ENCODE assay signal across 11 cellular contexts in the genomic region with DNA sequence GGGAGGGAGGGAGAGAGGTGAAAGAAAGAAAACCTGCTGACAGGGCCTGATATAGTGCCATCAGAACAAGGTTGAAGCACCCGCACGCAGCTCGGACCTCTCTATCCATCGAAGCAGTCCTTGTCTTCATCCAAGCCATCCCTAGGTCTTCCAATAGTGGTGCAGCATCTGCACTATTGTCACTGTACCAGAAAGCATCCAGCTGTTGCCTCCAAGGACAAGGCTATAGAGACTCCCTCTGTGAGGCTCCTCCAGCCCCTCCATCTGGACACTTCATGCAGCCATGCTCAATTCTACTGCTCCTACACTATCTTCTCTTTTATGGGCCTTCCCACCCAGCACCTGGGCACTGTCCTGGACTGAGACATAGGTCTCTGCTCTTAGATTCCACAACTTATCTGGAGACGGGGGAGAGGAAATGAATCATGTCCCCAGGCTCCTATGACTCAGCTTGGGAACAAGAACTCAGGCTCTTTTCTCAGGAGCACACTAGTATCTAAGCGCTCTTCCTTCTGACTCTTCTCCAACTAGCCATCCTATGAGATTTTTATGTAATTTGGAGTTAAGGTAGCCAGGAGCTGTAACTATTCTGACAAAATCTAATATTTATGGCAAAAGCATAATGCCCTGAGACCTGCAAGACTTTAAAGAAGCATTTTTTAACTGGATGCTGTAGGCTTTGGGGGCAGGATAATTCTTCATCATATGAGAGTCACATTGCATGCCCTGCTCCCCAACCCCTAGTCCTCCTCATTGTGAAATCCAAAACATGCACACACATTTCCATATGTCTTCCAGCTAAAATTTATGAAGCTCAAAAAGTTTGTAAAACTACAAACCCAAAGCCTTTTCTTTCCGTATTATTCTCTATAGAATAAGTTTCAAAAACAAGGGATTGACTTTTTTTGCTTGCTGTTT.
A peak's percentile ranks its signal among the peaks of the same experiment; 100 is the strongest.
DNase-seq lines count a peak whose midpoint lies in the region; ATAC-seq and TF ChIP-seq lines count a peak whose summit lies in the region.
"Had no signal": no experiment of that assay in that cellular context is flagged by ENCODE, and none has a peak within 500 bp of the region (broad histone marks: within the 10 kb centered on the region; RNA-seq: fewer than 3 reads in every experiment).

No MANE protein-coding gene starts in this region.

- TF ChIP-seq CTCF in AG10803 (conservative IDR thresholded peaks at IDR 0.05; ENCODE audit: low read length), result no peak
- no peak for TF ChIP-seq CTCF in lower lobe of right lung (IDR thresholded peaks at IDR 0.05)

- ATAC-seq in lower lobe of right lung, result no peak

- no peaks in the 10 kb centered on the region for H3K4me1 ChIP-seq in lower lobe of right lung

- H3K4me3 ChIP-seq in AG10803 (ENCODE audit: low read length) (no peak overlapping the region), lower lobe of right lung (no peak overlapping the region)

- intact Hi-C loops in lower lobe of right lung (cut with DNase I), result no loop called here

- no peaks in the 10 kb centered on the region for H3K36me3 ChIP-seq in lower lobe of right lung

- H3K9me3 ChIP-seq in lower lobe of right lung, result no peaks in the 10 kb centered on the region

- H3K27me3 ChIP-seq in lower lobe of right lung (ENCODE audit: low read depth), result no peaks in the 10 kb centered on the region

- DNase-seq in AG10803 (ENCODE audit: low read depth) (peak; percentile 89), NCI-H226 (peak; percentile 60), epidermal melanocyte (ENCODE audit: insufficient read length, low spot score) (peak; percentile 23), myocyte (ENCODE audit: low read depth) (peak; percentile 61), lower lobe of right lung (no peak), NOMO-1 treated with DMSO at 0.1 percent for 48 hours (lab: John Stamatoyannopoulos, UW; ENCODE audit: unreplicated experiment) (no peak), GM19240 (ENCODE audit: insufficient read length, low spot score) (no peak)
- no peak for DNase-seq in activated effector memory CD4-positive, alpha-beta T cell treated with Interleukin-2 at 50 U/mL for 16 hours
- DNase-seq: activated CD8-positive, alpha-beta memory T cell treated with anti-CD3 and anti-CD28 coated beads, Interleukin-2, amount 50 U/mL, for 4 hours; H9; NCI-H2171 treated with DMSO at 0.1 percent for 48 hours had no signal

- H3K27ac ChIP-seq in lower lobe of right lung, result no peak overlapping the region

Comparison
In these comparisons a context has a peak if more than half of its experiments do, and no peak if none do; other contexts are left out.
1. DNase-seq: peak in AG10803 (single experiment), NCI-H226 (single experiment), epidermal melanocyte (single experiment) and myocyte (single experiment); none in lower lobe of right lung (single experiment), NOMO-1 treated with DMSO at 0.1 percent for 48 hours (single experiment), activated effector memory CD4-positive, alpha-beta T cell treated with Interleukin-2 at 50 U/mL for 16 hours (single experiment) and GM19240 (single experiment).